ENCODE assay signal across 1 cellular context in genomic region chr7:130891254-130892094, GRCh38.
TF ChIP-seq lines count a peak whose summit lies in the region.

No MANE protein-coding gene starts in this region.

TF ChIP-seq in SK-N-SH, 30 proteins besides CTCF, POLR2A, EP300 and RAD21 (continued from another document):
- TF ChIP-seq USF1 (IDR thresholded peaks at IDR 0.05; ENCODE audit: borderline replicate concordance, low read depth) (no peak), ELF1 (IDR thresholded peaks at IDR 0.05) (no peak), RCOR1 (IDR thresholded peaks at IDR 0.05; ENCODE audit: low read length) (no peak), JUND (IDR thresholded peaks at IDR 0.05) (peak; percentile 80), TEAD4 (IDR thresholded peaks at IDR 0.05; ENCODE audit: borderline replicate concordance, insufficient read depth) (peak; percentile 77; the same call in 1 of the 2 replicates), IRF3 (IDR thresholded peaks at IDR 0.05; ENCODE audit: low read depth, low read length) (no peak), GATA2 (CRISPR knock-in tag; IDR thresholded peaks at IDR 0.05) (no peak), TAF1 (IDR thresholded peaks at IDR 0.05; ENCODE audit: borderline replicate concordance, low read depth, low read length) (no peak), MEF2A (IDR thresholded peaks at IDR 0.05; ENCODE audit: borderline replicate concordance, low read depth) (peak; percentile 76), FOXM1 (IDR thresholded peaks at IDR 0.05; ENCODE audit: low read depth) (0 out of 2 replicates have a peak, but pooled peaks have one; percentile 35)
